21 cellular contexts compared by ENCODE assay signal in genomic region chr9:105024529-105024928, GRCh38.
"Had no signal": no experiment of that assay in that cellular context is flagged by ENCODE, and none has a peak within 500 bp of the region (broad histone marks: within the 10 kb centered on the region; RNA-seq: fewer than 3 reads in every experiment).

No MANE protein-coding gene starts in this region.

- H3K4me3 ChIP-seq: K562, SJSA1, SK-N-MC had no signal

- H3K27me3 ChIP-seq: SJSA1 had no signal

- H3K9me3 Mint-ChIP-seq: IgD-negative memory B cell had no signal

- H3K4me3 Mint-ChIP-seq: IgD-negative memory B cell had no signal

- H3K9me3 ChIP-seq: SJSA1 had no signal

- DNase-seq: Kasumi-1, NCI-H1092 treated with DMSO at 0.1 percent for 48 hours, NCI-H1436, NCI-H187, NCI-H2029, NCI-H2081 treated with DMSO at 0.1 percent for 48 hours, NCI-H2171, NCI-H226, NCI-H446, NCI-H510A, NCI-H524 treated with DMSO at 0.1 percent for 48 hours, NCI-H69, NCI-H774, Right ventricle myocardium superior, RPMI8226, SIG-M5 had no signal

- H3K36me3 ChIP-seq: SJSA1 had no signal

- H3K4me2 ChIP-seq: KMS-11 had no signal

- H3K27ac Mint-ChIP-seq: IgD-negative memory B cell had no signal

- H3K27ac ChIP-seq: KMS-11, SJSA1, SK-N-MC had no signal

- H3K36me3 Mint-ChIP-seq: IgD-negative memory B cell had no signal

- H3K9ac ChIP-seq: KMS-11 had no signal
